In genomic region chr7:108448777-108449576, GRCh38 we compare ENCODE assay signal across 14 cellular contexts. TPM values are rescaled to one million over a fixed set of nuclear protein-coding genes. Genes with fewer than 3 reads are reported as not detected.
DNase-seq lines count a peak whose midpoint lies in the region; ATAC-seq, FAIRE-seq and TF ChIP-seq lines count a peak whose summit lies in the region.
"Had no signal": no experiment of that assay in that cellular context is flagged by ENCODE, and none has a peak within 500 bp of the region (broad histone marks: within the 10 kb centered on the region; RNA-seq: fewer than 3 reads in every experiment).

No MANE protein-coding gene starts in this region.

- peaks cover 18% of the 10 kb centered on the region for H3K4me1 ChIP-seq in HUES48 (ENCODE audit: control insufficient read depth, insufficient read depth, low read length)

- no peaks in the 10 kb centered on the region for H3K36me3 ChIP-seq in HUES48 (ENCODE audit: control insufficient read depth, insufficient read depth, low read length)
- H3K36me3 ChIP-seq: neutrophil had no signal

- H3K27me3 ChIP-seq in HUES48 (ENCODE audit: control insufficient read depth, insufficient read depth, low read length): peaks cover 11% of the 10 kb centered on the region

- peak overlapping the region; percentile 63 for H3K27ac ChIP-seq in HUES48 (ENCODE audit: low read depth, low read length)
- H3K27ac ChIP-seq: neutrophil had no signal

- H3K4me3 ChIP-seq in HUES48 (ENCODE audit: low read depth, low read length): peak overlapping the region; percentile 33; the same call in 1 of the 2 replicates

- peak; percentile 82 for FAIRE-seq in D721Med (lab: Jason Lieb, UNC)

- H3K27me3 Mint-ChIP-seq in glutamatergic neuron (ENCODE audit: unreplicated experiment): no peaks in the 10 kb centered on the region

- DNase-seq in D721Med (ENCODE audit: insufficient read length, low spot score): no peak
- peak; percentile 34 to 75 for DNase-seq in NCI-H524 (lab: John Stamatoyannopoulos, UW)
- DNase-seq in glutamatergic neuron: no peak
- no peak for DNase-seq in stimulated activated CD4-positive, alpha-beta T cell treated with anti-CD3 and anti-CD28 coated beads, Interleukin-4, amount 100 ng/mL, for 1 hour
- DNase-seq in activated gamma-delta T cell treated with Interleukin-2 at 50 U/mL for 16 hours: no peak
- no peak for DNase-seq in activated effector memory CD4-positive, alpha-beta T cell treated with Interleukin-2 at 50 U/mL for 16 hours
- DNase-seq: activated CD4-positive, alpha-beta T cell treated with anti-CD3 and anti-CD28 coated beads for 36 hours; left colon; stimulated activated CD8-positive, alpha-beta memory T cell treated with anti-CD3 and anti-CD28 coated beads, Interleukin-4, amount 100 ng/mL, for 48 hours had no signal

- no peak overlapping the region for H3K9ac ChIP-seq in HUES48 (ENCODE audit: low read depth, low read length)

- peaks cover 2% of the 10 kb centered on the region for H3K9me3 Mint-ChIP-seq in glutamatergic neuron (ENCODE audit: unreplicated experiment)
- H3K9me3 Mint-ChIP-seq: activated T-helper 17 cell treated with anti-CD3 and anti-CD28 coated beads, Interleukin-2, amount 50 U/mL, for 72 hours; central memory CD8-positive, alpha-beta T cell had no signal

- H3K4me1 Mint-ChIP-seq in glutamatergic neuron (ENCODE audit: low read depth, unreplicated experiment): peaks cover 18% of the 10 kb centered on the region
- H3K4me1 Mint-ChIP-seq: activated T-helper 17 cell treated with anti-CD3 and anti-CD28 coated beads, Interleukin-2, amount 50 U/mL, for 72 hours; central memory CD8-positive, alpha-beta T cell had no signal

- no peak overlapping the region for H3K4me3 Mint-ChIP-seq in glutamatergic neuron (ENCODE audit: unreplicated experiment)
- H3K4me3 Mint-ChIP-seq: activated CD4-positive, alpha-beta T cell treated with anti-CD3 and anti-CD28 coated beads for 36 hours; activated T-helper 17 cell treated with anti-CD3 and anti-CD28 coated beads, Interleukin-2, amount 50 U/mL, for 72 hours; central memory CD8-positive, alpha-beta T cell had no signal

- TF ChIP-seq CTCF in D721Med (IDR thresholded peaks at IDR 0.05; ENCODE audit: insufficient read depth, missing control alignments): no peak
- TF ChIP-seq CTCF in glutamatergic neuron (IDR thresholded peaks at IDR 0.05; ENCODE audit: partially characterized antibody, unreplicated experiment): no peak

- no peaks in the 10 kb centered on the region for H3K9me3 ChIP-seq in HUES48 (ENCODE audit: control insufficient read depth, insufficient read depth, low read length)
- H3K9me3 ChIP-seq: neutrophil had no signal

- no peaks in the 10 kb centered on the region for H3K36me3 Mint-ChIP-seq in glutamatergic neuron (ENCODE audit: unreplicated experiment)

- peak overlapping the region; percentile 72 for H3K27ac Mint-ChIP-seq in glutamatergic neuron (ENCODE audit: unreplicated experiment)
- H3K27ac Mint-ChIP-seq: activated CD4-positive, alpha-beta T cell treated with anti-CD3 and anti-CD28 coated beads for 36 hours; activated T-helper 17 cell treated with anti-CD3 and anti-CD28 coated beads, Interleukin-2, amount 50 U/mL, for 72 hours had no signal

- no peak for ATAC-seq in GM18517 (IDR thresholded peaks at IDR 0.05; ENCODE audit: unreplicated experiment)
- ATAC-seq: activated CD4-positive, alpha-beta T cell treated with anti-CD3 and anti-CD28 coated beads for 36 hours; activated T-helper 17 cell treated with anti-CD3 and anti-CD28 coated beads, Interleukin-2, amount 50 U/mL, for 72 hours; left colon had no signal

RNA-seq across cellular contexts. Expression of gene NRCAM, which starts 7.3 kb away (rescaled TPM):
- 120 TPM for total RNA-seq in glutamatergic neuron (ENCODE audit: unreplicated experiment)
- total RNA-seq: activated T-helper 17 cell treated with anti-CD3 and anti-CD28 coated beads, Interleukin-2, amount 50 U/mL, for 72 hours had no signal

Comparison
In these comparisons a context has a peak if more than half of its experiments do, and no peak if none do; other contexts are left out.
1. DNase-seq: peak in NCI-H524 (2 of 2); none in D721Med (single experiment), glutamatergic neuron (single experiment), stimulated activated CD4-positive, alpha-beta T cell treated with anti-CD3 and anti-CD28 coated beads, Interleukin-4, amount 100 ng/mL, for 1 hour (single experiment), activated gamma-delta T cell treated with Interleukin-2 at 50 U/mL for 16 hours (single experiment) and activated effector memory CD4-positive, alpha-beta T cell treated with Interleukin-2 at 50 U/mL for 16 hours (single experiment).